10 cellular contexts compared by ENCODE assay signal in genomic region chr2:121595012-121595891, GRCh38. TPM values are rescaled to one million over a fixed set of nuclear protein-coding genes. Genes with fewer than 3 reads are reported as not detected.
DNase-seq lines count a peak whose midpoint lies in the region; ATAC-seq and TF ChIP-seq lines count a peak whose summit lies in the region.
"Had no signal": no experiment of that assay in that cellular context is flagged by ENCODE, and none has a peak within 500 bp of the region (broad histone marks: within the 10 kb centered on the region; RNA-seq: fewer than 3 reads in every experiment).

No MANE protein-coding gene starts in this region.

- no peaks in the 10 kb centered on the region for H3K27me3 ChIP-seq in Karpas-422 (ENCODE audit: low read length)
- no peaks in the 10 kb centered on the region for H3K27me3 ChIP-seq in psoas muscle (ENCODE audit: insufficient read depth in 3 of 3, low read length in 2 of 3)
- no peaks in the 10 kb centered on the region for H3K27me3 ChIP-seq in tibial artery
- H3K27me3 ChIP-seq: upper lobe of left lung had no signal

- TF ChIP-seq CTCF in chondrocyte (IDR thresholded peaks at IDR 0.05) (no peak), psoas muscle (IDR thresholded peaks at IDR 0.05) (no peak), tibial artery (IDR thresholded peaks at IDR 0.05) (no peak)

- H3K9ac ChIP-seq in Karpas-422 (ENCODE audit: low read length), result peak overlapping the region; percentile 78

- peaks cover under 1% of the 10 kb centered on the region for H3K36me3 Mint-ChIP-seq in activated CD4-positive, alpha-beta T cell treated with anti-CD3 and anti-CD28 coated beads, Interleukin-2, amount 10 ng/mL, durations not matched to agents 24 days and 14 days (ENCODE audit: low read depth)
- no peaks in the 10 kb centered on the region for H3K36me3 Mint-ChIP-seq in chondrocyte (ENCODE audit: low read depth)

- 57 to 66% (median 57%) methylated on average over 6 of the region's 6 CpGs for WGBS in psoas muscle, 3 donors

- H3K9me2 ChIP-seq in Karpas-422 (replicated peaks; ENCODE audit: insufficient read depth, low read length), result no peaks in the 10 kb centered on the region

- H2AFZ ChIP-seq in Karpas-422 (ENCODE audit: low read length), result no peak overlapping the region

- H3K4me3 Mint-ChIP-seq in activated CD4-positive, alpha-beta T cell treated with anti-CD3 and anti-CD28 coated beads, Interleukin-2, amount 10 ng/mL, durations not matched to agents 24 days and 14 days, result peak overlapping the region; percentile 67
- H3K4me3 Mint-ChIP-seq in chondrocyte (ENCODE audit: unreplicated experiment), result no peak overlapping the region

- DNase-seq in activated CD4-positive, alpha-beta T cell treated with anti-CD3 and anti-CD28 coated beads, Interleukin-2, amount 10 ng/mL, durations not matched to agents 24 days and 14 days, result no peak
- DNase-seq in activated CD4-positive, alpha-beta T cell treated with anti-CD3 and anti-CD28 coated beads for 1 hour, result no peak
- DNase-seq in Karpas-422 (no peak), chondrocyte (ENCODE audit: low spot score) (no peak), psoas muscle (no peak), AG08395 (ENCODE audit: low spot score) (no peak), tibial artery (no peak)
- DNase-seq: activated CD8-positive, alpha-beta memory T cell treated with anti-CD3 and anti-CD28 coated beads for 24 hours; upper lobe of left lung had no signal

- no peaks in the 10 kb centered on the region for H3K27me3 Mint-ChIP-seq in activated CD4-positive, alpha-beta T cell treated with anti-CD3 and anti-CD28 coated beads, Interleukin-2, amount 10 ng/mL, durations not matched to agents 24 days and 14 days
- H3K27me3 Mint-ChIP-seq in chondrocyte (ENCODE audit: low read depth), result no peaks in the 10 kb centered on the region

- H3K36me3 ChIP-seq in Karpas-422 (ENCODE audit: insufficient read depth, low read length) (no peaks in the 10 kb centered on the region), psoas muscle (ENCODE audit: insufficient read depth in 1 of 2, low read depth in 1 of 2) (no peaks in the 10 kb centered on the region), tibial artery (no peaks in the 10 kb centered on the region)

- no peaks in the 10 kb centered on the region for H3K9me3 Mint-ChIP-seq in activated CD4-positive, alpha-beta T cell treated with anti-CD3 and anti-CD28 coated beads, Interleukin-2, amount 10 ng/mL, durations not matched to agents 24 days and 14 days
- no peaks in the 10 kb centered on the region for H3K9me3 Mint-ChIP-seq in chondrocyte (ENCODE audit: low read depth)

- peak overlapping the region; percentile 98 for H3K27ac ChIP-seq in Karpas-422 (ENCODE audit: low read length)
- H3K27ac ChIP-seq in psoas muscle, result peak overlapping the region; percentile 82
- H3K27ac ChIP-seq in tibial artery, result peak overlapping the region in 1 of 2 donors; percentile 22

- H3K27ac Mint-ChIP-seq in activated CD4-positive, alpha-beta T cell treated with anti-CD3 and anti-CD28 coated beads, Interleukin-2, amount 10 ng/mL, durations not matched to agents 24 days and 14 days, result peak overlapping the region; percentile 54
- H3K27ac Mint-ChIP-seq in chondrocyte (ENCODE audit: unreplicated experiment), result peak overlapping the region; percentile 18

- H4K20me1 ChIP-seq in Karpas-422 (ENCODE audit: insufficient read depth, low read depth, low read length), result no peaks in the 10 kb centered on the region

- H3K4me3 ChIP-seq in Karpas-422 (ENCODE audit: low read length) (peak overlapping the region; percentile 63; the same call in 1 of the 2 replicates), psoas muscle (peak overlapping the region; percentile 47), tibial artery (no peak overlapping the region)

- intact Hi-C loops in activated CD4-positive, alpha-beta T cell treated with anti-CD3 and anti-CD28 coated beads, Interleukin-2, amount 10 ng/mL, durations not matched to agents 24 days and 14 days (cut with micrococcal nuclease), result no loop called here
- intact Hi-C loops in psoas muscle (cut with DNase I), result loop anchor here in 1 of 2 donors (5.0 kb wide), 2 partner anchors 52 to 122 kb away; partner anchors contain the start of gene CLASP1
- intact Hi-C loops in tibial artery (cut with DNase I; ENCODE audit: low total_unique reads), result no loop called here

- H3K4me1 Mint-ChIP-seq in activated CD4-positive, alpha-beta T cell treated with anti-CD3 and anti-CD28 coated beads, Interleukin-2, amount 10 ng/mL, durations not matched to agents 24 days and 14 days, result peaks cover 32% of the 10 kb centered on the region
- H3K4me1 Mint-ChIP-seq in chondrocyte (ENCODE audit: low read depth), result peaks cover 10% of the 10 kb centered on the region

- peak overlapping the region; percentile 81 for H3K4me2 ChIP-seq in Karpas-422 (ENCODE audit: low read depth, low read length, poor library complexity, severe bottlenecking)

- H3K4me1 ChIP-seq in Karpas-422 (ENCODE audit: low read length) (peaks cover 56% of the 10 kb centered on the region), psoas muscle (peaks cover 46% of the 10 kb centered on the region), tibial artery (peaks cover 0 to 14% (median 8%) of the 10 kb centered on the region in 4 donors)

- H3K79me2 ChIP-seq in Karpas-422 (ENCODE audit: low read length), result peaks cover 85% of the 10 kb centered on the region

- peak; percentile 42 to 76 (median 60) for ATAC-seq in psoas muscle
- ATAC-seq in GM21367 (IDR thresholded peaks at IDR 0.05; ENCODE audit: unreplicated experiment), result no peak

- no peaks in the 10 kb centered on the region for H3K9me3 ChIP-seq in Karpas-422 (ENCODE audit: low read length)
- no peaks in the 10 kb centered on the region for H3K9me3 ChIP-seq in psoas muscle
- H3K9me3 ChIP-seq in tibial artery, result no peaks in the 10 kb centered on the region
- H3K9me3 ChIP-seq: upper lobe of left lung had no signal

RNA-seq across cellular contexts. Expression of gene CLASP1, which starts 54.0 kb away (rescaled TPM):
- total RNA-seq in activated CD4-positive, alpha-beta T cell treated with anti-CD3 and anti-CD28 coated beads, Interleukin-2, amount 10 ng/mL, durations not matched to agents 24 days and 14 days, result 69.3 and 78.5 TPM in 2 replicates
- total RNA-seq in Karpas-422 (2014; rRNA removed; shearing (Covaris generic); ENCODE audit: low replicate concordance), result 80.7 and 102 TPM in 2 replicates
- total RNA-seq in chondrocyte, result 56.0 to 71.3 TPM (median 57.9 TPM) in 3 replicates
- 10 to 100 TPM; 38.8 to 60.7 (median 50.4) TPM for total RNA-seq in psoas muscle
- polyA plus RNA-seq in psoas muscle, result 10 to 100 TPM; 11.6 to 27.3 (median 12.3) TPM

Comparison
In these comparisons a context has a peak if more than half of its experiments do, and no peak if none do; other contexts are left out.
1. H3K4me3 ChIP-seq: peak in Karpas-422 (single experiment) and psoas muscle (single experiment); none in tibial artery (0 of 2).